ENCODE assay signal across 1 cellular context in the genomic region with DNA sequence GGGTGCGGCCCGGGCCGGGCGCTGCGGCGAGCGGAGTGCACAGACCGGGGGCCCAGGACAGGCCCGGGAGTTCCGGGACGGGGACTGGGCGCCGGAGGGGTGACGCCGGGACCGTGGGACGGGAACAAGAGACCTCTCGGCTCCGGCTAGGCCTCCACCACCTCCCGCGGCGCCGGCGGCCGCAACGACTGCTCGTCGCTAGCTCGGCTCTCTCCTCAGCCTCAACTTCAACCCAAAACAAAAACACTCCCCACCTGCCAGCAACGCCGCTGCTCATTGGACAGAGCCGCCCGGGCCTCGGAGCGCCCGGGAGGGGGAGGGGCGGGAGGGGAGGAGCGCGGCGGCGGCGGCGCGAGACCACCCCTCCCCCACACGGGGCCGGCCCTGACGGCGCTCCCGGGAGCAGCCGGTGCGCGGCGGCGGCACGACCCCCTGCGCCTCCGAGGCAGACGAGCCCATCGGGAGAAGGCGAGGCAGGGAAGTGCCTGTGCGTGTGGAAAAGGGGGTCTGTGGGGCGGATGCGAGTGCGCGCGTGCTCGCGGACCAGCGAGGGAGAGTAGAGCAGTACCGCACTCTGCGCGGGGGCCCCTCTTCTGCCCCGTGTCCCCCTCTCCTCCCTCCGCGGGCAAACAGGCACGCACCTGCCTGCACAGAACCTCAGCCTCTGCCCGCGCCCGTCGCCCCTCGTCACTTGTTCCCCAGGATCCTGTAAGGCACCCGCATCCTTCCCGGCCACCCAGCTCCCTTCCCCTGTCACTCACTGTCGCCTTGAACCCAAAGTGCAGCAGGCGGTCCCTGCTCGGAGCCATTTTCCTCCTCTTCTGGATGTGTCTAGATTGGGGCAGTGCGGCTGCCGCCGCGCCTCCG.
A peak's percentile ranks its signal among the peaks of the same experiment; 100 is the strongest.
TF ChIP-seq lines count a peak whose summit lies in the region.

TSS of gene FBXL20 (minus strand) at position 215 of the 867 bp plus-strand sequence. CDS start 224 bp downstream, outside the sequence.

TF ChIP-seq in HEK293, 187 proteins besides CTCF, POLR2A, EP300 and RAD21 (continued from another document):
- TF ChIP-seq ZNF26 (tag by site-specific recombination; IDR thresholded peaks at IDR 0.05) (no peak), RBAK (tag by site-specific recombination; IDR thresholded peaks at IDR 0.05) (no peak), ZNF548 (tag by site-specific recombination; IDR thresholded peaks at IDR 0.05) (no peak), BCL11B (tag by site-specific recombination; IDR thresholded peaks at IDR 0.05; ENCODE audit: low read depth) (no peak), ZBTB21 (tag by site-specific recombination; IDR thresholded peaks at IDR 0.05) (no peak), ZNF571 (tag by site-specific recombination; IDR thresholded peaks at IDR 0.05) (no peak), ZNF37A (tag by site-specific recombination; IDR thresholded peaks at IDR 0.05) (no peak), ZNF202 (tag by site-specific recombination; IDR thresholded peaks at IDR 0.05; ENCODE audit: borderline replicate concordance) (no peak), BCL11A (tag by site-specific recombination; IDR thresholded peaks at IDR 0.05; ENCODE audit: low read depth) (no peak), SP2 (tag by site-specific recombination; IDR thresholded peaks at IDR 0.05) (peak; percentile 65), GLIS2 (tag by site-specific recombination; IDR thresholded peaks at IDR 0.05) (peak; percentile 44), PBX3 (CRISPR knock-in tag; IDR thresholded peaks at IDR 0.05) (peak; percentile 41; the same call in 1 of the 2 replicates), ZNF585B (tag by site-specific recombination; IDR thresholded peaks at IDR 0.05) (peak; percentile 17; the same call in 1 of the 2 replicates), ZSCAN30 (tag by site-specific recombination; IDR thresholded peaks at IDR 0.05) (peak; percentile 61), ZNF132 (tag by site-specific recombination; IDR thresholded peaks at IDR 0.05; ENCODE audit: borderline replicate concordance) (no peak), ZNF302 (tag by site-specific recombination; IDR thresholded peaks at IDR 0.05; ENCODE audit: low read depth) (no peak), ZNF785 (tag by site-specific recombination; IDR thresholded peaks at IDR 0.05) (peak; percentile 75; the same call in 1 of the 2 replicates), ZNF16 (tag by site-specific recombination; IDR thresholded peaks at IDR 0.05; ENCODE audit: low read depth) (no peak), SP7 (tag by site-specific recombination; IDR thresholded peaks at IDR 0.05) (peak; percentile 76), KLF16 (tag by site-specific recombination; IDR thresholded peaks at IDR 0.05) (no peak; the same call in 1 of the 2 replicates), ZBTB8A (tag by site-specific recombination; IDR thresholded peaks at IDR 0.05) (no peak; the same call in 1 of the 2 replicates), ZBTB48 (tag by site-specific recombination; IDR thresholded peaks at IDR 0.05) (peak; percentile 94), ZNF843 (tag by site-specific recombination; IDR thresholded peaks at IDR 0.05) (peak; percentile 41), ZNF670 (tag by site-specific recombination; IDR thresholded peaks at IDR 0.05; ENCODE audit: low read depth) (no peak), ZNF155 (tag by site-specific recombination; IDR thresholded peaks at IDR 0.05) (no peak), ZNF211 (tag by site-specific recombination; IDR thresholded peaks at IDR 0.05; ENCODE audit: low read depth) (no peak), ZNF146 (tag by site-specific recombination; IDR thresholded peaks at IDR 0.05) (no peak), ZNF174 (tag by site-specific recombination; IDR thresholded peaks at IDR 0.05) (no peak), OVOL3 (tag by site-specific recombination; IDR thresholded peaks at IDR 0.05) (no peak), KLF10 (tag by site-specific recombination; IDR thresholded peaks at IDR 0.05) (peak; percentile 70; the same call in 1 of the 2 replicates), ZNF645 (tag by site-specific recombination; IDR thresholded peaks at IDR 0.05) (no peak), ZNF221 (tag by site-specific recombination; IDR thresholded peaks at IDR 0.05; ENCODE audit: borderline replicate concordance) (no peak), ZFP69B (tag by site-specific recombination; IDR thresholded peaks at IDR 0.05) (peak; percentile 79), KLF1 (tag by site-specific recombination; IDR thresholded peaks at IDR 0.05) (no peak; the same call in 1 of the 2 replicates)
- TF ChIP-seq, protein P1, sequence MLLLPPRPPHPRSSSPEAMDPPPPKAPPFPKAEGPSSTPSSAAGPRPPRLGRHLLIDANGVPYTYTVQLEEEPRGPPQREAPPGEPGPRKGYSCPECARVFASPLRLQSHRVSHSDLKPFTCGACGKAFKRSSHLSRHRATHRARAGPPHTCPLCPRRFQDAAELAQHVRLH (tag by site-specific recombination; IDR thresholded peaks at IDR 0.05), result no peak
- TF ChIP-seq, protein P2, sequence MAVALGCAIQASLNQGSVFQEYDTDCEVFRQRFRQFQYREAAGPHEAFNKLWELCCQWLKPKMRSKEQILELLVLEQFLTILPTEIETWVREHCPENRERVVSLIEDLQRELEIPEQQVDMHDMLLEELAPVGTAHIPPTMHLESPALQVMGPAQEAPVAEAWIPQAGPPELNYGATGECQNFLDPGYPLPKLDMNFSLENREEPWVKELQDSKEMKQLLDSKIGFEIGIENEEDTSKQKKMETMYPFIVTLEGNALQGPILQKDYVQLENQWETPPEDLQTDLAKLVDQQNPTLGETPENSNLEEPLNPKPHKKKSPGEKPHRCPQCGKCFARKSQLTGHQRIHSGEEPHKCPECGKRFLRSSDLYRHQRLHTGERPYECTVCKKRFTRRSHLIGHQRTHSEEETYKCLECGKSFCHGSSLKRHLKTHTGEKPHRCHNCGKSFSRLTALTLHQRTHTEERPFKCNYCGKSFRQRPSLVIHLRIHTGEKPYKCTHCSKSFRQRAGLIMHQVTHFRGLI (tag by site-specific recombination; IDR thresholded peaks at IDR 0.05), result no peak
- TF ChIP-seq, protein P3, sequence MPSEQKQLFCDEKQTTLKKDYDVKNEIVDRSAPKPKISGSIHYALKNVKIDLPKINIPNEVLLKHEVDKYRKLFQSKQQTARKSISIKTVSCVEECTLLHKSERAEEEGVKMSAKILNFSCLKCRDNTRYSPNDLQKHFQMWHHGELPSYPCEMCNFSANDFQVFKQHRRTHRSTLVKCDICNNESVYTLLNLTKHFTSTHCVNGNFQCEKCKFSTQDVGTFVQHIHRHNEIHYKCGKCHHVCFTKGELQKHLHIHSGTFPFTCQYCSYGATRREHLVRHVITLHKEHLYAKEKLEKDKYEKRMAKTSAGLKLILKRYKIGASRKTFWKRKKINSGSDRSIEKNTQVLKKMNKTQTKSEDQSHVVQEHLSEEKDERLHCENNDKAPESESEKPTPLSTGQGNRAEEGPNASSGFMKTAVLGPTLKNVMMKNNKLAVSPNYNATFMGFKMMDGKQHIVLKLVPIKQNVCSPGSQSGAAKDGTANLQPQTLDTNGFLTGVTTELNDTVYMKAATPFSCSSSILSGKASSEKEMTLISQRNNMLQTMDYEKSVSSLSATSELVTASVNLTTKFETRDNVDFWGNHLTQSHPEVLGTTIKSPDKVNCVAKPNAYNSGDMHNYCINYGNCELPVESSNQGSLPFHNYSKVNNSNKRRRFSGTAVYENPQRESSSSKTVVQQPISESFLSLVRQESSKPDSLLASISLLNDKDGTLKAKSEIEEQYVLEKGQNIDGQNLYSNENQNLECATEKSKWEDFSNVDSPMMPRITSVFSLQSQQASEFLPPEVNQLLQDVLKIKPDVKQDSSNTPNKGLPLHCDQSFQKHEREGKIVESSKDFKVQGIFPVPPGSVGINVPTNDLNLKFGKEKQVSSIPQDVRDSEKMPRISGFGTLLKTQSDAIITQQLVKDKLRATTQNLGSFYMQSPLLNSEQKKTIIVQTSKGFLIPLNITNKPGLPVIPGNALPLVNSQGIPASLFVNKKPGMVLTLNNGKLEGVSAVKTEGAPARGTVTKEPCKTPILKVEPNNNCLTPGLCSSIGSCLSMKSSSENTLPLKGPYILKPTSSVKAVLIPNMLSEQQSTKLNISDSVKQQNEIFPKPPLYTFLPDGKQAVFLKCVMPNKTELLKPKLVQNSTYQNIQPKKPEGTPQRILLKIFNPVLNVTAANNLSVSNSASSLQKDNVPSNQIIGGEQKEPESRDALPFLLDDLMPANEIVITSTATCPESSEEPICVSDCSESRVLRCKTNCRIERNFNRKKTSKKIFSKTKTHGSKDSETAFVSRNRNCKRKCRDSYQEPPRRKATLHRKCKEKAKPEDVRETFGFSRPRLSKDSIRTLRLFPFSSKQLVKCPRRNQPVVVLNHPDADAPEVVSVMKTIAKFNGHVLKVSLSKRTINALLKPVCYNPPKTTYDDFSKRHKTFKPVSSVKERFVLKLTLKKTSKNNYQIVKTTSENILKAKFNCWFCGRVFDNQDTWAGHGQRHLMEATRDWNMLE (tag by site-specific recombination; conservative IDR thresholded peaks at IDR 0.05; ENCODE audit: low read depth), result no peak
